In the genomic region with DNA sequence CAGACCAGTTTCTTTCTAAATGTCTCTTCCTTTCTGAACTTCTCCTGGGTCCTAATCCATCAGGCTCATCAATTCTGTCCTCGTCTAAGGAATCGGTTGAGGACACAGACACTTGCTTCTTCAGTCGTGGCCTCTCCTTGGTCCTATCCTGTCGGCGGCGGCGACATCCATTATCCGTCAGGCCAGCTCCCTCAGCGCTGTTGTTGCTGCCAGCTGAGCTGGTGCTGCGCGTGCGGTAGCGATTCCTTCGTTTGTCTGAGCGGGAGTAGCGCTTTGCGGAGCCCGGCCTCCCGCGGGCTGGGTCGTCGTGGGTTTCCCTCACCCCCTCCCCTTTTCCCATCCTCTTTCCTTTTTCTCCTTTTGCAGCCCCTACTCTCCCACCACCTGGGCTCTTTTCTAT, we compare ENCODE assay signal across 1 cellular context.
TF ChIP-seq lines count a peak whose summit lies in the region.

No MANE protein-coding gene starts in this region.

TF ChIP-seq in GM12878, 131 proteins besides CTCF, POLR2A, EP300 and RAD21:
- TF ChIP-seq IRF4 (IDR thresholded peaks at IDR 0.05; ENCODE audit: low read depth, low read length) (no peak), PML (IDR thresholded peaks at IDR 0.05; ENCODE audit: low read length) (no peak), SREBF2 (IDR thresholded peaks at IDR 0.05; ENCODE audit: low read length) (no peak), ZNF274 (IDR thresholded peaks at IDR 0.05; ENCODE audit: insufficient read depth, insufficient read length) (no peak), ZNF622 (IDR thresholded peaks at IDR 0.05) (no peak), TCF12 (IDR thresholded peaks at IDR 0.05; ENCODE audit: low read depth, low read length) (no peak)
- TF ChIP-seq, protein P1, sequence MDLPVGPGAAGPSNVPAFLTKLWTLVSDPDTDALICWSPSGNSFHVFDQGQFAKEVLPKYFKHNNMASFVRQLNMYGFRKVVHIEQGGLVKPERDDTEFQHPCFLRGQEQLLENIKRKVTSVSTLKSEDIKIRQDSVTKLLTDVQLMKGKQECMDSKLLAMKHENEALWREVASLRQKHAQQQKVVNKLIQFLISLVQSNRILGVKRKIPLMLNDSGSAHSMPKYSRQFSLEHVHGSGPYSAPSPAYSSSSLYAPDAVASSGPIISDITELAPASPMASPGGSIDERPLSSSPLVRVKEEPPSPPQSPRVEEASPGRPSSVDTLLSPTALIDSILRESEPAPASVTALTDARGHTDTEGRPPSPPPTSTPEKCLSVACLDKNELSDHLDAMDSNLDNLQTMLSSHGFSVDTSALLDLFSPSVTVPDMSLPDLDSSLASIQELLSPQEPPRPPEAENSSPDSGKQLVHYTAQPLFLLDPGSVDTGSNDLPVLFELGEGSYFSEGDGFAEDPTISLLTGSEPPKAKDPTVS (IDR thresholded peaks at IDR 0.05; ENCODE audit: low read depth, low read length), result no peak
- TF ChIP-seq, protein P2, sequence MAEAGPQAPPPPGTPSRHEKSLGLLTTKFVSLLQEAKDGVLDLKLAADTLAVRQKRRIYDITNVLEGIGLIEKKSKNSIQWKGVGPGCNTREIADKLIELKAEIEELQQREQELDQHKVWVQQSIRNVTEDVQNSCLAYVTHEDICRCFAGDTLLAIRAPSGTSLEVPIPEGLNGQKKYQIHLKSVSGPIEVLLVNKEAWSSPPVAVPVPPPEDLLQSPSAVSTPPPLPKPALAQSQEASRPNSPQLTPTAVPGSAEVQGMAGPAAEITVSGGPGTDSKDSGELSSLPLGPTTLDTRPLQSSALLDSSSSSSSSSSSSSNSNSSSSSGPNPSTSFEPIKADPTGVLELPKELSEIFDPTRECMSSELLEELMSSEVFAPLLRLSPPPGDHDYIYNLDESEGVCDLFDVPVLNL (IDR thresholded peaks at IDR 0.05; ENCODE audit: low read depth, low read length), result no peak
- TF ChIP-seq, protein P3, sequence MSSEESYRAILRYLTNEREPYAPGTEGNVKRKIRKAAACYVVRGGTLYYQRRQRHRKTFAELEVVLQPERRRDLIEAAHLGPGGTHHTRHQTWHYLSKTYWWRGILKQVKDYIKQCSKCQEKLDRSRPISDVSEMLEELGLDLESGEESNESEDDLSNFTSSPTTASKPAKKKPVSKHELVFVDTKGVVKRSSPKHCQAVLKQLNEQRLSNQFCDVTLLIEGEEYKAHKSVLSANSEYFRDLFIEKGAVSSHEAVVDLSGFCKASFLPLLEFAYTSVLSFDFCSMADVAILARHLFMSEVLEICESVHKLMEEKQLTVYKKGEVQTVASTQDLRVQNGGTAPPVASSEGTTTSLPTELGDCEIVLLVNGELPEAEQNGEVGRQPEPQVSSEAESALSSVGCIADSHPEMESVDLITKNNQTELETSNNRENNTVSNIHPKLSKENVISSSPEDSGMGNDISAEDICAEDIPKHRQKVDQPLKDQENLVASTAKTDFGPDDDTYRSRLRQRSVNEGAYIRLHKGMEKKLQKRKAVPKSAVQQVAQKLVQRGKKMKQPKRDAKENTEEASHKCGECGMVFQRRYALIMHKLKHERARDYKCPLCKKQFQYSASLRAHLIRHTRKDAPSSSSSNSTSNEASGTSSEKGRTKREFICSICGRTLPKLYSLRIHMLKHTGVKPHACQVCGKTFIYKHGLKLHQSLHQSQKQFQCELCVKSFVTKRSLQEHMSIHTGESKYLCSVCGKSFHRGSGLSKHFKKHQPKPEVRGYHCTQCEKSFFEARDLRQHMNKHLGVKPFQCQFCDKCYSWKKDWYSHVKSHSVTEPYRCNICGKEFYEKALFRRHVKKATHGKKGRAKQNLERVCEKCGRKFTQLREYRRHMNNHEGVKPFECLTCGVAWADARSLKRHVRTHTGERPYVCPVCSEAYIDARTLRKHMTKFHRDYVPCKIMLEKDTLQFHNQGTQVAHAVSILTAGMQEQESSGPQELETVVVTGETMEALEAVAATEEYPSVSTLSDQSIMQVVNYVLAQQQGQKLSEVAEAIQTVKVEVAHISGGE (CRISPR knock-in tag; IDR thresholded peaks at IDR 0.05), result no peak
